ENCODE assay signal across 1 cellular context in the genomic region with DNA sequence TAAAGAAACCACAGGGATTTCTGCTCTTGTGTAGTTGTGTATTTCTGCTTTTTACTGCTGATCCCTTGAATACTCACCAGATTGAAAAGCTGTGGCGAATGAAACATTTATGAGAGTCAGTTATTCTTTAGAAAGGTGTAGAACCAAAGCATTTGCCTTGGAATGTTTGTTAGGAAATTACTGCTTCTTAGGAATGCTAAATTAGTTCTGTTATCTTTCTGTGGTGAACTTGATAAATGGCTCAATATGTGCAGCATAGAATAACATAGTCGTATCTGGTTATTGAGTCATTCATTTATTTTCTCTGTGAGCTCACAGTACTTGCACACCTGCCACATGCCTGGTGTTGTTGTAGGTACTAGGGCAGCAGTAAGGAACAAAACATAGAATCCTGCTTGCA.
A peak's percentile ranks its signal among the peaks of the same experiment; 100 is the strongest.
TF ChIP-seq lines count a peak whose summit lies in the region.

No MANE protein-coding gene starts in this region.

TF ChIP-seq in endothelial cell of umbilical vein, 7 proteins besides CTCF, POLR2A, EP300 and RAD21:
- TF ChIP-seq MYC (IDR thresholded peaks at IDR 0.05; ENCODE audit: low read depth, low read length) (no peak), GATA2 (IDR thresholded peaks at IDR 0.05; ENCODE audit: insufficient read depth, insufficient read length, low read depth, low read length) (peak; percentile 27), FOS (IDR thresholded peaks at IDR 0.05; ENCODE audit: borderline replicate concordance, insufficient read depth, low read length) (peak; percentile 17), JUN (IDR thresholded peaks at IDR 0.05; ENCODE audit: borderline replicate concordance, insufficient read depth, insufficient read length, low read depth) (no peak)
